In the genomic region with DNA sequence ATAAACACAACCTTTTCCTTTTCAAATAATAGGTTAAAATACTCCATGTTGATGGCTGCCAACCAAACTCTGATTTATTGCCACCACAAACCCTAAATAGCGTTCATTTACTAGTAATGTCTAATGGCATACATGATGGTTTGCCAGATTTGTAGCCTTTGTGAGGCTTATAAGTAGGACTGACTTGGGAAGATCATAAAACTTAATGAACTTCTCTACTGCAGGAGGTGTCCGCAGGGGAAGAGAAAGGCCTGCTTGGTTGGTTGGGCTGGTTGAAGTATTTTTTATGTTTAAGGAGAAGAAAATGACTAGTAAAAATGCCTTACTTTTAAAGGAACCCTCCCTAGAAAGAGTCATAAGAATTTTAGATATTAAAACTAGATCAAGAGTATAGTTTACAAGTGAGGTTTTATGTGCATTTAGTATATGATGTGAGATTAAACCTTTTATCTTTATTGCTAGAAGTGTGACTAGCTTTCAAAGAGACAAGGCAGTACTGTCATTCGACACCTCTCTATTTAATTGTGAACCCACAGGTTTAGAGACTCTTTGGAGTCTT, we compare ENCODE assay signal across 1 cellular context.
TF ChIP-seq lines count a peak whose summit lies in the region.

No MANE protein-coding gene starts in this region.

TF ChIP-seq in SK-N-SH treated with all-trans-retinoic acid at 6 μM for 48 hours, 23 proteins besides CTCF, POLR2A, EP300 and RAD21 (continued from another document):
- TF ChIP-seq, protein P1, sequence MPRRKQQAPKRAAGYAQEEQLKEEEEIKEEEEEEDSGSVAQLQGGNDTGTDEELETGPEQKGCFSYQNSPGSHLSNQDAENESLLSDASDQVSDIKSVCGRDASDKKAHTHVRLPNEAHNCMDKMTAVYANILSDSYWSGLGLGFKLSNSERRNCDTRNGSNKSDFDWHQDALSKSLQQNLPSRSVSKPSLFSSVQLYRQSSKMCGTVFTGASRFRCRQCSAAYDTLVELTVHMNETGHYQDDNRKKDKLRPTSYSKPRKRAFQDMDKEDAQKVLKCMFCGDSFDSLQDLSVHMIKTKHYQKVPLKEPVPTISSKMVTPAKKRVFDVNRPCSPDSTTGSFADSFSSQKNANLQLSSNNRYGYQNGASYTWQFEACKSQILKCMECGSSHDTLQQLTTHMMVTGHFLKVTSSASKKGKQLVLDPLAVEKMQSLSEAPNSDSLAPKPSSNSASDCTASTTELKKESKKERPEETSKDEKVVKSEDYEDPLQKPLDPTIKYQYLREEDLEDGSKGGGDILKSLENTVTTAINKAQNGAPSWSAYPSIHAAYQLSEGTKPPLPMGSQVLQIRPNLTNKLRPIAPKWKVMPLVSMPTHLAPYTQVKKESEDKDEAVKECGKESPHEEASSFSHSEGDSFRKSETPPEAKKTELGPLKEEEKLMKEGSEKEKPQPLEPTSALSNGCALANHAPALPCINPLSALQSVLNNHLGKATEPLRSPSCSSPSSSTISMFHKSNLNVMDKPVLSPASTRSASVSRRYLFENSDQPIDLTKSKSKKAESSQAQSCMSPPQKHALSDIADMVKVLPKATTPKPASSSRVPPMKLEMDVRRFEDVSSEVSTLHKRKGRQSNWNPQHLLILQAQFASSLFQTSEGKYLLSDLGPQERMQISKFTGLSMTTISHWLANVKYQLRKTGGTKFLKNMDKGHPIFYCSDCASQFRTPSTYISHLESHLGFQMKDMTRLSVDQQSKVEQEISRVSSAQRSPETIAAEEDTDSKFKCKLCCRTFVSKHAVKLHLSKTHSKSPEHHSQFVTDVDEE (CRISPR knock-in tag; IDR thresholded peaks at IDR 0.05): no peak
- TF ChIP-seq ZFP30 (CRISPR knock-in tag; IDR thresholded peaks at IDR 0.05): no peak
- no peak for TF ChIP-seq CSDC2 (CRISPR knock-in tag; IDR thresholded peaks at IDR 0.05)
- TF ChIP-seq, protein P2, sequence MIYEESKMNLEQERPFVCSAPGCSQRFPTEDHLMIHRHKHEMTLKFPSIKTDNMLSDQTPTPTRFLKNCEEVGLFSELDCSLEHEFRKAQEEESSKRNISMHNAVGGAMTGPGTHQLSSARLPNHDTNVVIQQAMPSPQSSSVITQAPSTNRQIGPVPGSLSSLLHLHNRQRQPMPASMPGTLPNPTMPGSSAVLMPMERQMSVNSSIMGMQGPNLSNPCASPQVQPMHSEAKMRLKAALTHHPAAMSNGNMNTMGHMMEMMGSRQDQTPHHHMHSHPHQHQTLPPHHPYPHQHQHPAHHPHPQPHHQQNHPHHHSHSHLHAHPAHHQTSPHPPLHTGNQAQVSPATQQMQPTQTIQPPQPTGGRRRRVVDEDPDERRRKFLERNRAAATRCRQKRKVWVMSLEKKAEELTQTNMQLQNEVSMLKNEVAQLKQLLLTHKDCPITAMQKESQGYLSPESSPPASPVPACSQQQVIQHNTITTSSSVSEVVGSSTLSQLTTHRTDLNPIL (CRISPR knock-in tag; IDR thresholded peaks at IDR 0.05; ENCODE audit: low read depth): no peak
TF ChIP-seq in SK-N-SH treated with all-trans-retinoic acid at 6 μM for 48 hours: peak in this region for 0.
